ENCODE assay signal across 1 cellular context in genomic region chr16:78756189-78756661, GRCh38.
A peak's percentile ranks its signal among the peaks of the same experiment; 100 is the strongest.
TF ChIP-seq lines count a peak whose summit lies in the region.

No MANE protein-coding gene starts in this region.

TF ChIP-seq in HepG2, 621 proteins besides CTCF, POLR2A, EP300 and RAD21 (continued from another document and continues in another):
- TF ChIP-seq DMTF1 (CRISPR knock-in tag; IDR thresholded peaks at IDR 0.05) (no peak), KAT7 (CRISPR knock-in tag; IDR thresholded peaks at IDR 0.05; ENCODE audit: borderline replicate concordance) (peak; percentile 87; the same call in 1 of the 2 replicates), SIN3B (IDR thresholded peaks at IDR 0.05; ENCODE audit: low read length) (no peak), ZNF501 (CRISPR knock-in tag; IDR thresholded peaks at IDR 0.05) (no peak), ZNF577 (CRISPR knock-in tag; IDR thresholded peaks at IDR 0.05; ENCODE audit: borderline replicate concordance, low read depth) (no peak), FOXK1 (CRISPR knock-in tag; IDR thresholded peaks at IDR 0.05; ENCODE audit: borderline replicate concordance, low read depth) (peak; percentile 64; the same call in 1 of the 2 replicates), ZSCAN12 (CRISPR knock-in tag; IDR thresholded peaks at IDR 0.05) (no peak), NR2F1 (CRISPR knock-in tag; IDR thresholded peaks at IDR 0.05) (no peak), ZNF512B (CRISPR knock-in tag; IDR thresholded peaks at IDR 0.05; ENCODE audit: borderline replicate concordance) (peak; percentile 82; the same call in 1 of the 2 replicates), HNRNPUL1 (IDR thresholded peaks at IDR 0.05; ENCODE audit: low read depth, low read length) (no peak), ZNF484 (CRISPR knock-in tag; IDR thresholded peaks at IDR 0.05; ENCODE audit: borderline replicate concordance, low read depth) (no peak), ZNF382 (CRISPR knock-in tag; IDR thresholded peaks at IDR 0.05; ENCODE audit: borderline replicate concordance) (no peak), NFKB2 (CRISPR knock-in tag; IDR thresholded peaks at IDR 0.05; ENCODE audit: borderline replicate concordance) (no peak), NFIC (IDR thresholded peaks at IDR 0.05; ENCODE audit: low read length) (peak; percentile 76), MLX (CRISPR knock-in tag; IDR thresholded peaks at IDR 0.05) (peak; percentile 42; the same call in 1 of the 2 replicates), CCAR2 (optimal IDR thresholded peaks at IDR 0.05; ENCODE audit: low read depth, low read length) (no peak), WIZ (CRISPR knock-in tag; IDR thresholded peaks at IDR 0.05) (no peak), JDP2 (CRISPR knock-in tag; IDR thresholded peaks at IDR 0.05; ENCODE audit: borderline replicate concordance) (no peak), GZF1 (CRISPR knock-in tag; IDR thresholded peaks at IDR 0.05) (no peak), PHB2 (IDR thresholded peaks at IDR 0.05; ENCODE audit: partially characterized antibody) (no peak), CBX1 (IDR thresholded peaks at IDR 0.05; ENCODE audit: low read depth) (no peak), ZNF232 (CRISPR knock-in tag; IDR thresholded peaks at IDR 0.05; ENCODE audit: borderline replicate concordance) (peak; percentile 43; the same call in 1 of the 2 replicates), KDM2A (CRISPR knock-in tag; IDR thresholded peaks at IDR 0.05; ENCODE audit: borderline replicate concordance, low read depth) (no peak), TBP (CRISPR knock-in tag; IDR thresholded peaks at IDR 0.05) (no peak), IRX3 (CRISPR knock-in tag; IDR thresholded peaks at IDR 0.05; ENCODE audit: borderline replicate concordance, low read depth) (no peak), HNF4G (IDR thresholded peaks at IDR 0.05; ENCODE audit: borderline replicate concordance, low read depth, low read length) (peak; percentile 83), HNF4G (CRISPR knock-in tag; IDR thresholded peaks at IDR 0.05; ENCODE audit: borderline replicate concordance, low read depth) (no peak), ZMYM4 (CRISPR knock-in tag; IDR thresholded peaks at IDR 0.05) (peak; percentile 78), U2AF1 (optimal IDR thresholded peaks at IDR 0.05; ENCODE audit: low read depth, low read length) (no peak), ZNF724P (CRISPR knock-in tag; IDR thresholded peaks at IDR 0.05; ENCODE audit: borderline replicate concordance) (no peak), ZNF768 (CRISPR knock-in tag; IDR thresholded peaks at IDR 0.05) (no peak), IKZF5 (CRISPR knock-in tag; IDR thresholded peaks at IDR 0.05) (peak; percentile 49; the same call in 1 of the 2 replicates), CCDC6 (CRISPR knock-in tag; IDR thresholded peaks at IDR 0.05) (no peak), ZNF781 (CRISPR knock-in tag; IDR thresholded peaks at IDR 0.05; ENCODE audit: borderline replicate concordance, not compliant biosample characterization) (peak; percentile 52), CBX5 (CRISPR knock-in tag; IDR thresholded peaks at IDR 0.05; ENCODE audit: borderline replicate concordance) (no peak), HIVEP1 (CRISPR knock-in tag; IDR thresholded peaks at IDR 0.05) (no peak), IKZF1 (IDR thresholded peaks at IDR 0.05) (no peak), NR2C2 (CRISPR knock-in tag; IDR thresholded peaks at IDR 0.05; ENCODE audit: borderline replicate concordance) (no peak), ZNF850 (CRISPR knock-in tag; conservative IDR thresholded peaks at IDR 0.05) (no peak), MEIS1 (CRISPR knock-in tag; IDR thresholded peaks at IDR 0.05; ENCODE audit: borderline replicate concordance) (no peak), KMT2A (CRISPR knock-in tag; IDR thresholded peaks at IDR 0.05) (no peak; the same call in 1 of the 2 replicates)
- TF ChIP-seq, protein P1, sequence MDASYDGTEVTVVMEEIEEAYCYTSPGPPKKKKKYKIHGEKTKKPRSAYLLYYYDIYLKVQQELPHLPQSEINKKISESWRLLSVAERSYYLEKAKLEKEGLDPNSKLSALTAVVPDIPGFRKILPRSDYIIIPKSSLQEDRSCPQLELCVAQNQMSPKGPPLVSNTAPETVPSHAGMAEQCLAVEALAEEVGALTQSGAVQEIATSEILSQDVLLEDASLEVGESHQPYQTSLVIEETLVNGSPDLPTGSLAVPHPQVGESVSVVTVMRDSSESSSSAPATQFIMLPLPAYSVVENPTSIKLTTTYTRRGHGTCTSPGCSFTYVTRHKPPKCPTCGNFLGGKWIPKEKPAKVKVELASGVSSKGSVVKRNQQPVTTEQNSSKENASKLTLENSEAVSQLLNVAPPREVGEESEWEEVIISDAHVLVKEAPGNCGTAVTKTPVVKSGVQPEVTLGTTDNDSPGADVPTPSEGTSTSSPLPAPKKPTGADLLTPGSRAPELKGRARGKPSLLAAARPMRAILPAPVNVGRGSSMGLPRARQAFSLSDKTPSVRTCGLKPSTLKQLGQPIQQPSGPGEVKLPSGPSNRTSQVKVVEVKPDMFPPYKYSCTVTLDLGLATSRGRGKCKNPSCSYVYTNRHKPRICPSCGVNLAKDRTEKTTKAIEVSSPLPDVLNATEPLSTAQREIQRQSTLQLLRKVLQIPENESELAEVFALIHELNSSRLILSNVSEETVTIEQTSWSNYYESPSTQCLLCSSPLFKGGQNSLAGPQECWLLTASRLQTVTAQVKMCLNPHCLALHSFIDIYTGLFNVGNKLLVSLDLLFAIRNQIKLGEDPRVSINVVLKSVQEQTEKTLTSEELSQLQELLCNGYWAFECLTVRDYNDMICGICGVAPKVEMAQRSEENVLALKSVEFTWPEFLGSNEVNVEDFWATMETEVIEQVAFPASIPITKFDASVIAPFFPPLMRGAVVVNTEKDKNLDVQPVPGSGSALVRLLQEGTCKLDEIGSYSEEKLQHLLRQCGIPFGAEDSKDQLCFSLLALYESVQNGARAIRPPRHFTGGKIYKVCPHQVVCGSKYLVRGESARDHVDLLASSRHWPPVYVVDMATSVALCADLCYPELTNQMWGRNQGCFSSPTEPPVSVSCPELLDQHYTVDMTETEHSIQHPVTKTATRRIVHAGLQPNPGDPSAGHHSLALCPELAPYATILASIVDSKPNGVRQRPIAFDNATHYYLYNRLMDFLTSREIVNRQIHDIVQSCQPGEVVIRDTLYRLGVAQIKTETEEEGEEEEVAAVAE (CRISPR knock-in tag; IDR thresholded peaks at IDR 0.05; ENCODE audit: borderline replicate concordance) = no peak
- TF ChIP-seq, protein P2, sequence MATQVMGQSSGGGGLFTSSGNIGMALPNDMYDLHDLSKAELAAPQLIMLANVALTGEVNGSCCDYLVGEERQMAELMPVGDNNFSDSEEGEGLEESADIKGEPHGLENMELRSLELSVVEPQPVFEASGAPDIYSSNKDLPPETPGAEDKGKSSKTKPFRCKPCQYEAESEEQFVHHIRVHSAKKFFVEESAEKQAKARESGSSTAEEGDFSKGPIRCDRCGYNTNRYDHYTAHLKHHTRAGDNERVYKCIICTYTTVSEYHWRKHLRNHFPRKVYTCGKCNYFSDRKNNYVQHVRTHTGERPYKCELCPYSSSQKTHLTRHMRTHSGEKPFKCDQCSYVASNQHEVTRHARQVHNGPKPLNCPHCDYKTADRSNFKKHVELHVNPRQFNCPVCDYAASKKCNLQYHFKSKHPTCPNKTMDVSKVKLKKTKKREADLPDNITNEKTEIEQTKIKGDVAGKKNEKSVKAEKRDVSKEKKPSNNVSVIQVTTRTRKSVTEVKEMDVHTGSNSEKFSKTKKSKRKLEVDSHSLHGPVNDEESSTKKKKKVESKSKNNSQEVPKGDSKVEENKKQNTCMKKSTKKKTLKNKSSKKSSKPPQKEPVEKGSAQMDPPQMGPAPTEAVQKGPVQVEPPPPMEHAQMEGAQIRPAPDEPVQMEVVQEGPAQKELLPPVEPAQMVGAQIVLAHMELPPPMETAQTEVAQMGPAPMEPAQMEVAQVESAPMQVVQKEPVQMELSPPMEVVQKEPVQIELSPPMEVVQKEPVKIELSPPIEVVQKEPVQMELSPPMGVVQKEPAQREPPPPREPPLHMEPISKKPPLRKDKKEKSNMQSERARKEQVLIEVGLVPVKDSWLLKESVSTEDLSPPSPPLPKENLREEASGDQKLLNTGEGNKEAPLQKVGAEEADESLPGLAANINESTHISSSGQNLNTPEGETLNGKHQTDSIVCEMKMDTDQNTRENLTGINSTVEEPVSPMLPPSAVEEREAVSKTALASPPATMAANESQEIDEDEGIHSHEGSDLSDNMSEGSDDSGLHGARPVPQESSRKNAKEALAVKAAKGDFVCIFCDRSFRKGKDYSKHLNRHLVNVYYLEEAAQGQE (IDR thresholded peaks at IDR 0.05; ENCODE audit: borderline replicate concordance in 1 of 2, low read depth in 1 of 2, low read length in 2 of 2) = no peak
- TF ChIP-seq, protein P3, sequence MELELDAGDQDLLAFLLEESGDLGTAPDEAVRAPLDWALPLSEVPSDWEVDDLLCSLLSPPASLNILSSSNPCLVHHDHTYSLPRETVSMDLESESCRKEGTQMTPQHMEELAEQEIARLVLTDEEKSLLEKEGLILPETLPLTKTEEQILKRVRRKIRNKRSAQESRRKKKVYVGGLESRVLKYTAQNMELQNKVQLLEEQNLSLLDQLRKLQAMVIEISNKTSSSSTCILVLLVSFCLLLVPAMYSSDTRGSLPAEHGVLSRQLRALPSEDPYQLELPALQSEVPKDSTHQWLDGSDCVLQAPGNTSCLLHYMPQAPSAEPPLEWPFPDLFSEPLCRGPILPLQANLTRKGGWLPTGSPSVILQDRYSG (CRISPR knock-in tag; IDR thresholded peaks at IDR 0.05) = no peak
- TF ChIP-seq, protein P4, sequence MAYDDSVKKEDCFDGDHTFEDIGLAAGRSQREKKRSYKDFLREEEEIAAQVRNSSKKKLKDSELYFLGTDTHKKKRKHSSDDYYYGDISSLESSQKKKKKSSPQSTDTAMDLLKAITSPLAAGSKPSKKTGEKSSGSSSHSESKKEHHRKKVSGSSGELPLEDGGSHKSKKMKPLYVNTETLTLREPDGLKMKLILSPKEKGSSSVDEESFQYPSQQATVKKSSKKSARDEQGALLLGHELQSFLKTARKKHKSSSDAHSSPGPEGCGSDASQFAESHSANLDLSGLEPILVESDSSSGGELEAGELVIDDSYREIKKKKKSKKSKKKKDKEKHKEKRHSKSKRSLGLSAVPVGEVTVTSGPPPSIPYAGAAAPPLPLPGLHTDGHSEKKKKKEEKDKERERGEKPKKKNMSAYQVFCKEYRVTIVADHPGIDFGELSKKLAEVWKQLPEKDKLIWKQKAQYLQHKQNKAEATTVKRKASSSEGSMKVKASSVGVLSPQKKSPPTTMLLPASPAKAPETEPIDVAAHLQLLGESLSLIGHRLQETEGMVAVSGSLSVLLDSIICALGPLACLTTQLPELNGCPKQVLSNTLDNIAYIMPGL (CRISPR knock-in tag; IDR thresholded peaks at IDR 0.05; ENCODE audit: borderline replicate concordance in 1 of 2, low read depth in 1 of 2) = peak in 1 of 2 experiments; percentile 72; a peak in 2 of 4 replicates
- TF ChIP-seq, protein P5, sequence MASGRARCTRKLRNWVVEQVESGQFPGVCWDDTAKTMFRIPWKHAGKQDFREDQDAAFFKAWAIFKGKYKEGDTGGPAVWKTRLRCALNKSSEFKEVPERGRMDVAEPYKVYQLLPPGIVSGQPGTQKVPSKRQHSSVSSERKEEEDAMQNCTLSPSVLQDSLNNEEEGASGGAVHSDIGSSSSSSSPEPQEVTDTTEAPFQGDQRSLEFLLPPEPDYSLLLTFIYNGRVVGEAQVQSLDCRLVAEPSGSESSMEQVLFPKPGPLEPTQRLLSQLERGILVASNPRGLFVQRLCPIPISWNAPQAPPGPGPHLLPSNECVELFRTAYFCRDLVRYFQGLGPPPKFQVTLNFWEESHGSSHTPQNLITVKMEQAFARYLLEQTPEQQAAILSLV (CRISPR knock-in tag; IDR thresholded peaks at IDR 0.05; ENCODE audit: borderline replicate concordance) = no peak
